In genomic region chr5:172064358-172064757, GRCh38 we compare ENCODE assay signal across 30 cellular contexts. TPM values are rescaled to one million over a fixed set of nuclear protein-coding genes. Genes with fewer than 3 reads are reported as not detected.
DNase-seq lines count a peak whose midpoint lies in the region; ATAC-seq and TF ChIP-seq lines count a peak whose summit lies in the region.
"Had no signal": no experiment of that assay in that cellular context is flagged by ENCODE, and none has a peak within 500 bp of the region (broad histone marks: within the 10 kb centered on the region; RNA-seq: fewer than 3 reads in every experiment).

No MANE protein-coding gene starts in this region.

- POLR2A ChIA-PET in activated naive CD8-positive, alpha-beta T cell treated with anti-CD3 and anti-CD28 coated beads, Interleukin-2, amount 10 ng/mL, durations not matched to agents 7 days and 5 days (lab: Charles Lee), result no interaction called here
- POLR2A ChIA-PET in activated CD8-positive, alpha-beta T cell treated with anti-CD3 and anti-CD28 coated beads, Interleukin-2, amount 10 ng/mL, durations not matched to agents 7 days and 5 days (lab: Charles Lee), result interaction anchor here (2.1 kb wide), 1 partner anchor 57 kb away, joined by 6 read pairs; the partner anchor contains the start of gene FBXW11

- no peak for ATAC-seq in activated naive CD8-positive, alpha-beta T cell treated with anti-CD3 and anti-CD28 coated beads, Interleukin-2, amount 10 ng/mL, durations not matched to agents 7 days and 5 days (ENCODE audit: low read depth)
- no peak for ATAC-seq in activated naive CD8-positive, alpha-beta T cell treated with anti-CD3 and anti-CD28 coated beads, Interleukin-2, amount 50 U/mL, for 24 hours
- ATAC-seq in activated CD8-positive, alpha-beta T cell treated with anti-CD3 and anti-CD28 coated beads, Interleukin-2, amount 10 ng/mL, durations not matched to agents 7 days and 5 days, result no peak
- ATAC-seq in stimulated activated effector memory CD8-positive, alpha-beta T cell treated with anti-CD3 and anti-CD28 coated beads, Interleukin-12 subunit alpha, Interleukin-12 subunit beta, amount 100 ng/mL, for 72 hours, result no peak
- no peak for ATAC-seq in HG03045 (IDR thresholded peaks at IDR 0.05; ENCODE audit: unreplicated experiment)
- ATAC-seq: activated CD8-positive, alpha-beta memory T cell treated with anti-CD3 and anti-CD28 coated beads, Interleukin-2, amount 10 ng/mL, durations not matched to agents 7 days and 5 days; foreskin keratinocyte; HepG2; upper lobe of right lung had no signal

- no peaks in the 10 kb centered on the region for H3K27me3 Mint-ChIP-seq in activated naive CD8-positive, alpha-beta T cell treated with anti-CD3 and anti-CD28 coated beads, Interleukin-2, amount 10 ng/mL, durations not matched to agents 7 days and 5 days
- no peaks in the 10 kb centered on the region for H3K27me3 Mint-ChIP-seq in activated naive CD8-positive, alpha-beta T cell treated with anti-CD3 and anti-CD28 coated beads, Interleukin-2, amount 50 U/mL, for 24 hours
- H3K27me3 Mint-ChIP-seq in activated CD8-positive, alpha-beta T cell treated with anti-CD3 and anti-CD28 coated beads, Interleukin-2, amount 10 ng/mL, durations not matched to agents 7 days and 5 days (ENCODE audit: low read depth), result no peaks in the 10 kb centered on the region
- no peaks in the 10 kb centered on the region for H3K27me3 Mint-ChIP-seq in type B pancreatic cell
- H3K27me3 Mint-ChIP-seq: activated CD8-positive, alpha-beta memory T cell treated with anti-CD3 and anti-CD28 coated beads, Interleukin-2, amount 10 ng/mL, durations not matched to agents 7 days and 5 days had no signal

- H3K9me3 Mint-ChIP-seq in activated naive CD8-positive, alpha-beta T cell treated with anti-CD3 and anti-CD28 coated beads, Interleukin-2, amount 10 ng/mL, durations not matched to agents 7 days and 5 days, result no peaks in the 10 kb centered on the region
- no peaks in the 10 kb centered on the region for H3K9me3 Mint-ChIP-seq in activated naive CD8-positive, alpha-beta T cell treated with anti-CD3 and anti-CD28 coated beads, Interleukin-2, amount 50 U/mL, for 24 hours
- no peaks in the 10 kb centered on the region for H3K9me3 Mint-ChIP-seq in activated CD8-positive, alpha-beta T cell treated with anti-CD3 and anti-CD28 coated beads, Interleukin-2, amount 10 ng/mL, durations not matched to agents 7 days and 5 days (ENCODE audit: insufficient read depth)
- H3K9me3 Mint-ChIP-seq in stimulated activated effector memory CD8-positive, alpha-beta T cell treated with anti-CD3 and anti-CD28 coated beads, Interleukin-12 subunit alpha, Interleukin-12 subunit beta, amount 100 ng/mL, for 72 hours, result no peaks in the 10 kb centered on the region
- peaks cover 4% of the 10 kb centered on the region for H3K9me3 Mint-ChIP-seq in type B pancreatic cell

- peaks cover 68% of the 10 kb centered on the region for H3K36me3 Mint-ChIP-seq in activated naive CD8-positive, alpha-beta T cell treated with anti-CD3 and anti-CD28 coated beads, Interleukin-2, amount 10 ng/mL, durations not matched to agents 7 days and 5 days
- H3K36me3 Mint-ChIP-seq in activated naive CD8-positive, alpha-beta T cell treated with anti-CD3 and anti-CD28 coated beads, Interleukin-2, amount 50 U/mL, for 24 hours (ENCODE audit: low read depth), result peaks cover 66% of the 10 kb centered on the region
- peaks cover 86% of the 10 kb centered on the region for H3K36me3 Mint-ChIP-seq in activated CD8-positive, alpha-beta T cell treated with anti-CD3 and anti-CD28 coated beads, Interleukin-2, amount 10 ng/mL, durations not matched to agents 7 days and 5 days (ENCODE audit: low read depth)
- peaks cover 100% of the 10 kb centered on the region for H3K36me3 Mint-ChIP-seq in stimulated activated effector memory CD8-positive, alpha-beta T cell treated with anti-CD3 and anti-CD28 coated beads, Interleukin-12 subunit alpha, Interleukin-12 subunit beta, amount 100 ng/mL, for 72 hours
- H3K36me3 Mint-ChIP-seq in type B pancreatic cell, result peaks cover 26% of the 10 kb centered on the region

- CTCF ChIA-PET in activated CD8-positive, alpha-beta T cell treated with anti-CD3 and anti-CD28 coated beads, Interleukin-2, amount 10 ng/mL, durations not matched to agents 7 days and 5 days (lab: Charles Lee), result interaction anchor here (1.1 kb wide), 1 partner anchor 219 kb away, joined by 3 read pairs; the partner anchor contains the start of gene UBTD2

- no peak overlapping the region for H3K4me3 Mint-ChIP-seq in activated naive CD8-positive, alpha-beta T cell treated with anti-CD3 and anti-CD28 coated beads, Interleukin-2, amount 10 ng/mL, durations not matched to agents 7 days and 5 days
- H3K4me3 Mint-ChIP-seq in activated naive CD8-positive, alpha-beta T cell treated with anti-CD3 and anti-CD28 coated beads, Interleukin-2, amount 50 U/mL, for 24 hours, result no peak overlapping the region
- no peak overlapping the region for H3K4me3 Mint-ChIP-seq in activated CD8-positive, alpha-beta T cell treated with anti-CD3 and anti-CD28 coated beads, Interleukin-2, amount 10 ng/mL, durations not matched to agents 7 days and 5 days
- no peak overlapping the region for H3K4me3 Mint-ChIP-seq in stimulated activated effector memory CD8-positive, alpha-beta T cell treated with anti-CD3 and anti-CD28 coated beads, Interleukin-12 subunit alpha, Interleukin-12 subunit beta, amount 100 ng/mL, for 72 hours
- no peak overlapping the region for H3K4me3 Mint-ChIP-seq in type B pancreatic cell
- H3K4me3 Mint-ChIP-seq: activated CD8-positive, alpha-beta memory T cell treated with anti-CD3 and anti-CD28 coated beads, Interleukin-2, amount 10 ng/mL, durations not matched to agents 7 days and 5 days had no signal

- peaks cover 40% of the 10 kb centered on the region for H3K4me1 Mint-ChIP-seq in activated naive CD8-positive, alpha-beta T cell treated with anti-CD3 and anti-CD28 coated beads, Interleukin-2, amount 10 ng/mL, durations not matched to agents 7 days and 5 days
- peaks cover 47% of the 10 kb centered on the region for H3K4me1 Mint-ChIP-seq in activated naive CD8-positive, alpha-beta T cell treated with anti-CD3 and anti-CD28 coated beads, Interleukin-2, amount 50 U/mL, for 24 hours
- H3K4me1 Mint-ChIP-seq in activated CD8-positive, alpha-beta T cell treated with anti-CD3 and anti-CD28 coated beads, Interleukin-2, amount 10 ng/mL, durations not matched to agents 7 days and 5 days (ENCODE audit: low read depth), result peaks cover 50% of the 10 kb centered on the region
- H3K4me1 Mint-ChIP-seq in stimulated activated effector memory CD8-positive, alpha-beta T cell treated with anti-CD3 and anti-CD28 coated beads, Interleukin-12 subunit alpha, Interleukin-12 subunit beta, amount 100 ng/mL, for 72 hours, result peaks cover 57% of the 10 kb centered on the region
- peaks cover 13% of the 10 kb centered on the region for H3K4me1 Mint-ChIP-seq in type B pancreatic cell (ENCODE audit: unreplicated experiment)

- TF ChIP-seq CTCF in type B pancreatic cell (conservative IDR thresholded peaks at IDR 0.05), result no peak

- peak overlapping the region; percentile 60 for H3K27ac Mint-ChIP-seq in activated naive CD8-positive, alpha-beta T cell treated with anti-CD3 and anti-CD28 coated beads, Interleukin-2, amount 10 ng/mL, durations not matched to agents 7 days and 5 days
- no peak overlapping the region for H3K27ac Mint-ChIP-seq in activated naive CD8-positive, alpha-beta T cell treated with anti-CD3 and anti-CD28 coated beads, Interleukin-2, amount 50 U/mL, for 24 hours
- H3K27ac Mint-ChIP-seq in activated CD8-positive, alpha-beta T cell treated with anti-CD3 and anti-CD28 coated beads, Interleukin-2, amount 10 ng/mL, durations not matched to agents 7 days and 5 days, result peak overlapping the region; percentile 44
- H3K27ac Mint-ChIP-seq in stimulated activated effector memory CD8-positive, alpha-beta T cell treated with anti-CD3 and anti-CD28 coated beads, Interleukin-12 subunit alpha, Interleukin-12 subunit beta, amount 100 ng/mL, for 72 hours, result peak overlapping the region; percentile 81
- H3K27ac Mint-ChIP-seq in type B pancreatic cell, result no peak overlapping the region
- H3K27ac Mint-ChIP-seq: activated CD8-positive, alpha-beta memory T cell treated with anti-CD3 and anti-CD28 coated beads, Interleukin-2, amount 10 ng/mL, durations not matched to agents 7 days and 5 days had no signal

- no peak for DNase-seq in activated naive CD8-positive, alpha-beta T cell treated with anti-CD3 and anti-CD28 coated beads, Interleukin-2, amount 10 ng/mL, durations not matched to agents 7 days and 5 days
- no peak for DNase-seq in activated naive CD8-positive, alpha-beta T cell treated with anti-CD3 and anti-CD28 coated beads, Interleukin-2, amount 50 U/mL, for 24 hours
- DNase-seq in activated CD8-positive, alpha-beta T cell treated with anti-CD3 and anti-CD28 coated beads, Interleukin-2, amount 10 ng/mL, durations not matched to agents 7 days and 5 days, result no peak
- DNase-seq in islet precursor cell, result peak; percentile 15
- no peak for DNase-seq in stimulated activated effector memory CD8-positive, alpha-beta T cell treated with anti-CD3 and anti-CD28 coated beads, Interleukin-12 subunit alpha, Interleukin-12 subunit beta, amount 100 ng/mL, for 72 hours (ENCODE audit: low spot score in 2 of 2)
- no peak for DNase-seq in type B pancreatic cell (ENCODE audit: extremely low spot score, unreplicated experiment)
- no peak for DNase-seq in RKO (ENCODE audit: low spot score)
- DNase-seq: activated CD4-positive, alpha-beta T cell treated with anti-CD3 and anti-CD28 coated beads for 4 hours; activated CD8-positive, alpha-beta memory T cell treated with anti-CD3 and anti-CD28 coated beads, Interleukin-2, amount 10 ng/mL, durations not matched to agents 7 days and 5 days; Calu3; central memory CD4-positive, alpha-beta T cell; DMS79; esophagus squamous epithelium; foreskin keratinocyte; GM23248; Karpas-422; kidney; NCI-H1436 treated with DMSO at 0.1 percent for 48 hours; NCI-H2107; NCI-H345; NCI-H748 treated with DMSO at 0.1 percent for 48 hours; ovary; SHP77 treated with DMSO at 0.1 percent for 48 hours; stimulated activated CD4-positive, alpha-beta T cell treated with anti-CD3 and anti-CD28 coated beads, Interleukin-15, amount 100 ng/mL, for 24 hours; stimulated activated CD4-positive, alpha-beta T cell treated with anti-CD3 and anti-CD28 coated beads, Interleukin-4, amount 100 ng/mL, for 4 hours; substantia nigra; T-helper 9 cell; upper lobe of right lung had no signal

RNA-seq across cellular contexts. Expression of gene FBXW11, which starts 57.9 kb away (rescaled TPM):
- total RNA-seq in activated naive CD8-positive, alpha-beta T cell treated with anti-CD3 and anti-CD28 coated beads, Interleukin-2, amount 10 ng/mL, durations not matched to agents 7 days and 5 days, result 10 to 100 TPM; 35.4 to 37.7 TPM
- 10 to 100 TPM; 26.3 to 27.1 TPM for total RNA-seq in activated CD8-positive, alpha-beta T cell treated with anti-CD3 and anti-CD28 coated beads, Interleukin-2, amount 10 ng/mL, durations not matched to agents 7 days and 5 days
- total RNA-seq in type B pancreatic cell (ENCODE audit: low replicate concordance), result 50.2 and 52.5 TPM in 2 replicates

Comparison
In these comparisons a context has a peak if more than half of its experiments do, and no peak if none do; other contexts are left out.
1. H3K27ac Mint-ChIP-seq: peak in activated naive CD8-positive, alpha-beta T cell treated with anti-CD3 and anti-CD28 coated beads, Interleukin-2, amount 10 ng/mL, durations not matched to agents 7 days and 5 days (single experiment), activated CD8-positive, alpha-beta T cell treated with anti-CD3 and anti-CD28 coated beads, Interleukin-2, amount 10 ng/mL, durations not matched to agents 7 days and 5 days (single experiment) and stimulated activated effector memory CD8-positive, alpha-beta T cell treated with anti-CD3 and anti-CD28 coated beads, Interleukin-12 subunit alpha, Interleukin-12 subunit beta, amount 100 ng/mL, for 72 hours (single experiment); none in activated naive CD8-positive, alpha-beta T cell treated with anti-CD3 and anti-CD28 coated beads, Interleukin-2, amount 50 U/mL, for 24 hours (single experiment) and type B pancreatic cell (single experiment).